In genomic region chr1:109368464-109368863, GRCh38 we compare ENCODE assay signal across 17 cellular contexts. TPM values are rescaled to one million over a fixed set of nuclear protein-coding genes. Genes with fewer than 3 reads are reported as not detected.
A peak's percentile ranks its signal among the peaks of the same experiment; 100 is the strongest.
DNase-seq lines count a peak whose midpoint lies in the region; ATAC-seq and TF ChIP-seq lines count a peak whose summit lies in the region.
"Had no signal": no experiment of that assay in that cellular context is flagged by ENCODE, and none has a peak within 500 bp of the region (broad histone marks: within the 10 kb centered on the region; RNA-seq: fewer than 3 reads in every experiment).

No MANE protein-coding gene starts in this region.

- peak overlapping the region; percentile 71 for H2BK15ac ChIP-seq in IMR-90 (ENCODE audit: low read depth, low read length)

- peak overlapping the region; percentile 97 for H2AK5ac ChIP-seq in IMR-90 (ENCODE audit: low read depth, low read length)

- no peak overlapping the region for H3K4me2 ChIP-seq in IMR-90 (ENCODE audit: low read depth, low read length)
- H3K4me2 ChIP-seq: hepatocyte had no signal

- no peak for TF ChIP-seq EP300 in sigmoid colon (IDR thresholded peaks at IDR 0.05)

- H3K36me3 ChIP-seq in IMR-90 (ENCODE audit: control insufficient read depth, insufficient read depth, low read length): peaks cover 11% of the 10 kb centered on the region
- peaks cover 0 to 22% (median 9%) of the 10 kb centered on the region in 4 donors for H3K36me3 ChIP-seq in sigmoid colon

- H4K8ac ChIP-seq in IMR-90 (ENCODE audit: low read depth in 2 of 2, low read length in 2 of 2): peak overlapping the region; percentile 55 to 87; a peak in 3 of 4 replicates

- peak overlapping the region; percentile 86 for H3K14ac ChIP-seq in IMR-90 (replicated peaks; ENCODE audit: low read depth, low read length)

- H3K27me3 Mint-ChIP-seq in T-helper 17 cell: peaks cover 66% of the 10 kb centered on the region
- H3K27me3 Mint-ChIP-seq: progenitor cell of endocrine pancreas had no signal

- TF ChIP-seq POLR2A in IMR-90 (IDR thresholded peaks at IDR 0.05; ENCODE audit: low read depth, low read length): no peak
- TF ChIP-seq POLR2A in sigmoid colon (IDR thresholded peaks at IDR 0.05): no peak

- DNase-seq in AG04449 (ENCODE audit: low read depth, low spot score) (no peak), IMR-90 (no peak), dorsolateral prefrontal cortex (no peak), sigmoid colon (no peak), kidney tubule cell (ENCODE audit: low spot score) (no peak), T-helper 17 cell (no peak), NCI-H69 (lab: John Stamatoyannopoulos, UW) (no peak)
- DNase-seq: activated effector memory CD4-positive, alpha-beta T cell treated with Interleukin-2 at 50 U/mL for 16 hours; GDM1; left colon; naive B cell; NCI-H2081 treated with DMSO at 0.1 percent for 48 hours; NCI-H748 treated with DMSO at 0.1 percent for 48 hours; upper lobe of right lung had no signal

- no peak overlapping the region for H3K9ac ChIP-seq in IMR-90 (ENCODE audit: low read depth, low read length)

- no peak overlapping the region for H3K56ac ChIP-seq in IMR-90 (ENCODE audit: extremely low read depth, insufficient read depth, low read length)

- H4K91ac ChIP-seq in IMR-90 (ENCODE audit: insufficient read depth, low read depth, low read length): peak overlapping the region; percentile 78

- H2BK20ac ChIP-seq in IMR-90 (ENCODE audit: low read depth, low read length): peak overlapping the region; percentile 93

- peaks cover 15 to 67% of the 10 kb centered on the region in 2 experiments for H3K79me1 ChIP-seq in IMR-90 (ENCODE audit: low read depth in 1 of 2, low read length in 2 of 2)

- peak overlapping the region; percentile 92; the same call in 1 of the 2 replicates for H3K18ac ChIP-seq in IMR-90 (ENCODE audit: low read depth, low read length)

- ATAC-seq in IMR-90 (ENCODE audit: low read depth): no peak
- ATAC-seq in T-helper 17 cell: no peak
- ATAC-seq in HG02759 (IDR thresholded peaks at IDR 0.05; ENCODE audit: unreplicated experiment): no peak
- ATAC-seq: left colon had no signal

- peak overlapping the region; percentile 18 for H2AFZ ChIP-seq in IMR-90 (replicated peaks; ENCODE audit: low read length, poor library complexity)
- H2AFZ ChIP-seq: hepatocyte had no signal

- H3K23ac ChIP-seq in IMR-90 (ENCODE audit: low read depth, low read length): peak overlapping the region; percentile 79

- H3K4me1 ChIP-seq in IMR-90 (ENCODE audit: control insufficient read depth, insufficient read depth, low read length) (peaks cover 25% of the 10 kb centered on the region), sigmoid colon (peaks cover 0 to 51% (median 44%) of the 10 kb centered on the region in 4 donors)

- no peak for TF ChIP-seq RAD21 in IMR-90 (IDR thresholded peaks at IDR 0.05; ENCODE audit: low read length)

- peak overlapping the region; percentile 98 for H2BK5ac ChIP-seq in IMR-90 (ENCODE audit: low read depth, low read length, poor library complexity, severe bottlenecking)

- H3K9me1 ChIP-seq in IMR-90 (ENCODE audit: insufficient read depth, low read length): peaks cover 19% of the 10 kb centered on the region

- peak; percentile 5 for TF ChIP-seq CTCF in AG04449 (IDR thresholded peaks at IDR 0.05; ENCODE audit: insufficient read depth, low read length, missing control alignments)
- no peak for TF ChIP-seq CTCF in IMR-90 (conservative IDR thresholded peaks at IDR 0.05; ENCODE audit: low read depth, low read length)
- TF ChIP-seq CTCF in dorsolateral prefrontal cortex (IDR thresholded peaks at IDR 0.05 in 54 of 56, conservative IDR thresholded peaks at IDR 0.05 in 2 of 56; ENCODE audit: low read depth in 1 of 56, partially characterized antibody in 56 of 56): no peak
- TF ChIP-seq CTCF in sigmoid colon (IDR thresholded peaks at IDR 0.05): no peak

- peak overlapping the region; percentile 95 for H3K4ac ChIP-seq in IMR-90 (ENCODE audit: low read depth, low read length)

- H2AK9ac ChIP-seq in IMR-90 (replicated peaks; ENCODE audit: low read depth, low read length, poor library complexity): no peak overlapping the region

- CTCF ChIA-PET in AG04449 (lab: Yijun Ruan, JAX): interaction anchor here (1.5 kb wide), 1 partner anchor 31 kb away, joined by 3 read pairs; no protein-coding TSS in a partner anchor
- CTCF ChIA-PET in IMR-90 (lab: Yijun Ruan, JAX): no interaction called here

- POLR2A ChIA-PET in AG04449 (lab: Yijun Ruan, JAX) (no interaction called here), IMR-90 (lab: Charles Lee; ENCODE audit: unreplicated experiment) (no interaction called here)

- H4K20me1 ChIP-seq in IMR-90 (ENCODE audit: insufficient read depth, low read length): no peaks in the 10 kb centered on the region

- BruUV-seq in IMR-90 (replicated peaks; lab: Mats Ljungman, UMichigan): no TSS peak

- H3K27ac Mint-ChIP-seq in T-helper 17 cell: no peak overlapping the region
- H3K27ac Mint-ChIP-seq: progenitor cell of endocrine pancreas had no signal

- no peaks in the 10 kb centered on the region for H3K9me3 ChIP-seq in IMR-90 (ENCODE audit: control insufficient read depth, insufficient read depth, low read length)
- H3K9me3 ChIP-seq in sigmoid colon: no peaks in the 10 kb centered on the region
- no peaks in the 10 kb centered on the region for H3K9me3 ChIP-seq in T-helper 17 cell (ENCODE audit: control insufficient read depth, low read length, poor library complexity, severe bottlenecking)
- H3K9me3 ChIP-seq: upper lobe of right lung had no signal

- H4K5ac ChIP-seq in IMR-90 (ENCODE audit: low read depth, low read length): peak overlapping the region; percentile 81; the same call in 1 of the 2 replicates

- no peaks in the 10 kb centered on the region for H3K36me3 Mint-ChIP-seq in T-helper 17 cell (ENCODE audit: low read depth)
- H3K36me3 Mint-ChIP-seq: naive B cell had no signal

- H3K27ac ChIP-seq in IMR-90 (ENCODE audit: insufficient read depth, low read length): peak overlapping the region; percentile 66; the same call in 1 of the 2 replicates
- peak overlapping the region in 54 of 59 donors; percentile 18 to 95 (median 84) for H3K27ac ChIP-seq in dorsolateral prefrontal cortex
- H3K27ac ChIP-seq in sigmoid colon: peak overlapping the region; percentile 76 to 92 (median 88)
- H3K27ac ChIP-seq: hepatocyte, upper lobe of right lung had no signal

- H3K27me3 ChIP-seq in IMR-90 (ENCODE audit: control insufficient read depth, insufficient read depth, low read length) (no peaks in the 10 kb centered on the region), dorsolateral prefrontal cortex (no peaks in the 10 kb centered on the region), sigmoid colon (no peaks in the 10 kb centered on the region)
- H3K27me3 ChIP-seq: hepatocyte, upper lobe of right lung had no signal

- in situ Hi-C loops in IMR-90 (cut with MboI; ENCODE audit: low sequenced_read_pairs): no loop called here

- no peak overlapping the region for H3K4me3 Mint-ChIP-seq in T-helper 17 cell
- H3K4me3 Mint-ChIP-seq: naive B cell had no signal

- WGBS in IMR-90 (ENCODE audit: extremely low coverage in 2 of 2, insufficient read length in 1 of 2), 2 experiments: no CpG with 5 or more reads among the region's 1 CpG
- WGBS in sigmoid colon, 2 donors: 88 to 96% methylated on average over 1 of the region's 1 CpG

- intact Hi-C loops in IMR-90 (cut with micrococcal nuclease) (no loop called here), dorsolateral prefrontal cortex (cut with DNase I) (no loop called here), sigmoid colon (cut with DNase I) (no loop called here)

- H3K4me1 Mint-ChIP-seq in T-helper 17 cell: peaks cover 11% of the 10 kb centered on the region

- H3K4me3 ChIP-seq in AG04449 (ENCODE audit: low read depth, low read length) (no peak overlapping the region), IMR-90 (ENCODE audit: insufficient read depth, low read depth, low read length) (no peak overlapping the region), dorsolateral prefrontal cortex (no peak overlapping the region), sigmoid colon (no peak overlapping the region)
- H3K4me3 ChIP-seq: hepatocyte, upper lobe of right lung had no signal

- peak overlapping the region; percentile 91 for H2BK120ac ChIP-seq in IMR-90 (ENCODE audit: low read depth, low read length)

- dilution Hi-C loops in IMR-90 (cut with HindIII; ENCODE audit: low sequenced_read_pairs, unreplicated experiment): no loop called here

TF ChIP-seq in IMR-90, 13 proteins besides CTCF, POLR2A, EP300 and RAD21 (continues in another document):
- TF ChIP-seq MAZ (IDR thresholded peaks at IDR 0.05; ENCODE audit: borderline replicate concordance, low read depth, low read length): no peak
- no peak for TF ChIP-seq FOS (IDR thresholded peaks at IDR 0.05; ENCODE audit: low read depth, low read length)
- TF ChIP-seq MXI1 (IDR thresholded peaks at IDR 0.05; ENCODE audit: borderline replicate concordance, low read depth, low read length): no peak
- TF ChIP-seq CHD1 (IDR thresholded peaks at IDR 0.05; ENCODE audit: low read depth, low read length): no peak
- no peak for TF ChIP-seq NFE2L2 (IDR thresholded peaks at IDR 0.05; ENCODE audit: low read depth, low read length)
- TF ChIP-seq RFX5 (IDR thresholded peaks at IDR 0.05; ENCODE audit: low read depth, low read length): no peak
- TF ChIP-seq RCOR1 (IDR thresholded peaks at IDR 0.05; ENCODE audit: insufficient replicate concordance, low read length): no peak

RNA-seq across cellular contexts. Expression of gene SORT1, which starts 29.3 kb away (rescaled TPM):
- total RNA-seq in IMR-90 (2012; rRNA removed) (16.7 and 18.9 TPM in 2 replicates), dorsolateral prefrontal cortex (100 to 1,000 TPM; 214 to 579 (median 329) TPM), sigmoid colon (10 to 100 TPM; 33.4 to 55.1 (median 47.2) TPM), T-helper 17 cell (1 to 10 TPM in 1 of 2 donors, under 1 TPM in 1; 0.57 to 2.6 TPM)
- polyA plus RNA-seq in IMR-90 (2012; rRNA removed) (13.7 and 15.8 TPM in 2 replicates), sigmoid colon (10 to 100 TPM in 1 of 3 donors, 1 to 10 TPM in 2; 7.2 to 37.0 (median 8.6) TPM)
- polyA plus RNA-seq in IMR-90 (2012; cell fraction: cytosol; rRNA removed): 6.4 and 8.4 TPM in 2 replicates
- 4.3 and 13.9 TPM in 2 replicates for polyA plus RNA-seq in IMR-90 (2012; cell fraction: nucleus; rRNA removed; ENCODE audit: low replicate concordance)

RNA-seq across cellular contexts. Expression of gene PSMA5, which starts 57.8 kb away (rescaled TPM):
- total RNA-seq in IMR-90 (2012; rRNA removed) (75.5 and 83.9 TPM in 2 replicates), dorsolateral prefrontal cortex (10 to 100 TPM; 25.5 to 74.2 (median 56.7) TPM), sigmoid colon (10 to 100 TPM; 18.8 to 57.6 (median 25.8) TPM), T-helper 17 cell (10 to 100 TPM; 48.6 to 53.1 TPM)
- polyA plus RNA-seq in IMR-90 (2012; rRNA removed) (107 TPM in 2 replicates), sigmoid colon (100 to 1,000 TPM in 1 of 3 donors, 10 to 100 TPM in 2; 89.5 to 113 (median 94.9) TPM)
- 39.5 and 60.3 TPM in 2 replicates for polyA plus RNA-seq in IMR-90 (2012; cell fraction: cytosol; rRNA removed)
- polyA plus RNA-seq in IMR-90 (2012; cell fraction: nucleus; rRNA removed; ENCODE audit: low replicate concordance): 11.0 and 46.7 TPM in 2 replicates
